Comparison of ENCODE assay signal across 9 cellular contexts in the genomic region with DNA sequence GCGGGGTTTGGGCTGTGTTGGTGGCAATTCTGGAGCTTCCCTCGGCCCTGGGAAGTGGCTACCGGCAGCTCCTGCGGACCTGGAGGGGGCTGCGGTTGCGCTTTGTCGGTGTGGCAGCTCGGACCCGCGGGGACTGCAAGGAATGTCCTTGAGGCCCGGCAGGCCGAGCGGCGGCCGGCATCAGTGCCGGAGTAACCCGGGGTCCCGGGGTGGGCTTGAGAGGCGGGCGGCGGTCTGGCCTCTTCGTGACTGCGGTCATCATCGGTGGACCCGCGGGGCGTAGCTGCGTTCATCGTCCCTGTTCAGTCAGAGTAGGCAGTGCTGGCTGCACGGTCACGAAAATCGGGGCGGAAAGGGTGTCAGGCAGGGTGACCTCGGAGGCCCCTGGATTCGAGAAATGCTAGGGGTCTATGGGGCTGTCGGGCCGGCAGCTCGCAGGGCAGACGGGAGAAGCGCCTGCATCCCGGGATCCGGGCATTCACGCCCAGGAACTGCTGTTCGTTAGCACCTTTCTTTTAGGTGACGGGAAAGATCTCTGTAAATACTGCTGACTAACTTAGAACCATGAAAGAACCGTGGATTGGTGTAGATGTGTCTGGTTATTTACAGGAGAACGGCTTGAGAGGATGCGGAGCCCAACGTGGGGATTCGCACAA. TPM values are rescaled to one million over a fixed set of nuclear protein-coding genes. Genes with fewer than 3 reads are reported as not detected.
DNase-seq lines count a peak whose midpoint lies in the region; ATAC-seq, FAIRE-seq and TF ChIP-seq lines count a peak whose summit lies in the region.
"Had no signal": no experiment of that assay in that cellular context is flagged by ENCODE, and none has a peak within 500 bp of the region (broad histone marks: within the 10 kb centered on the region; RNA-seq: fewer than 3 reads in every experiment).

No MANE protein-coding gene starts in this region.

- CTCF ChIA-PET in activated CD4-positive, alpha-beta memory T cell treated with anti-CD3 and anti-CD28 coated beads for 36 hours (lab: Charles Lee) = interaction anchor here (0.7 to 2.0 kb wide), 14 partner anchors 14 to 412 kb away, joined by 3 to 31 read pairs (median 4); partner anchors contain the start of genes ANKRD31, CERT1, GCNT4 and POC5

- no peak for TF ChIP-seq CTCF in fibroblast of mammary gland (conservative IDR thresholded peaks at IDR 0.05; ENCODE audit: control insufficient read depth, insufficient read depth, low read depth, low read length)

- H3K27me3 Mint-ChIP-seq in activated CD4-positive, alpha-beta memory T cell treated with anti-CD3 and anti-CD28 coated beads for 36 hours = no peaks in the 10 kb centered on the region
- H3K27me3 Mint-ChIP-seq: activated naive CD8-positive, alpha-beta T cell had no signal

- peaks cover 14% of the 10 kb centered on the region for H3K36me3 Mint-ChIP-seq in activated CD4-positive, alpha-beta memory T cell treated with anti-CD3 and anti-CD28 coated beads for 36 hours

- H3K4me3 Mint-ChIP-seq in activated CD4-positive, alpha-beta memory T cell treated with anti-CD3 and anti-CD28 coated beads for 36 hours = no peak overlapping the region
- H3K4me3 Mint-ChIP-seq: activated naive CD8-positive, alpha-beta T cell had no signal

- H3K4me3 ChIP-seq in fibroblast of mammary gland (ENCODE audit: control insufficient read depth, low read depth, low read length) = peak overlapping the region; percentile 89

- intact Hi-C loops in activated CD4-positive, alpha-beta memory T cell treated with anti-CD3 and anti-CD28 coated beads for 36 hours (cut with micrococcal nuclease) = loop anchor here (1.0 to 5.0 kb wide), 6 partner anchors 14 to 570 kb away; partner anchors contain the start of genes CERT1, GFM2, NSA2 and POLK

- POLR2A ChIA-PET in activated CD4-positive, alpha-beta memory T cell treated with anti-CD3 and anti-CD28 coated beads for 36 hours (lab: Charles Lee) = interaction anchor here (0.7 to 2.0 kb wide), 11 partner anchors 13 to 402 kb away, joined by 3 to 24 read pairs (median 4); partner anchors contain the start of genes ANKRD31, CERT1, GCNT4 and POC5

- H3K4me1 Mint-ChIP-seq in activated CD4-positive, alpha-beta memory T cell treated with anti-CD3 and anti-CD28 coated beads for 36 hours (ENCODE audit: low read depth) = peaks cover 39% of the 10 kb centered on the region

- no peaks in the 10 kb centered on the region for H3K9me3 Mint-ChIP-seq in activated CD4-positive, alpha-beta memory T cell treated with anti-CD3 and anti-CD28 coated beads for 36 hours

- DNase-seq in NCI-H146 (lab: John Stamatoyannopoulos, UW) (peak; percentile 32), NCI-H146 treated with DMSO at 0.1 percent for 48 hours (lab: John Stamatoyannopoulos, UW; ENCODE audit: unreplicated experiment) (no peak), fibroblast of mammary gland (ENCODE audit: low read depth) (peak; percentile 23), nucleus accumbens (lab: John Stamatoyannopoulos, UW) (peak in 32 of 56 donors; percentile 21 to 71 (median 50)), urothelium cell line (ENCODE audit: low spot score) (peak; percentile 10), kidney glomerular epithelial cell (lab: John Stamatoyannopoulos, UW) (no peak)
- DNase-seq in activated CD4-positive, alpha-beta memory T cell treated with anti-CD3 and anti-CD28 coated beads for 36 hours = peak; percentile 52

- ATAC-seq in HG03442 (IDR thresholded peaks at IDR 0.05; ENCODE audit: unreplicated experiment) = peak; percentile 0

- H3K27ac Mint-ChIP-seq in activated CD4-positive, alpha-beta memory T cell treated with anti-CD3 and anti-CD28 coated beads for 36 hours = no peak overlapping the region
- H3K27ac Mint-ChIP-seq: activated naive CD8-positive, alpha-beta T cell had no signal

- no peak for FAIRE-seq in urothelium cell line (lab: Jason Lieb, UNC)

RNA-seq across cellular contexts. Expression of gene HMGCR, which starts 0.5 kb away (rescaled TPM):
- total RNA-seq in activated CD4-positive, alpha-beta memory T cell treated with anti-CD3 and anti-CD28 coated beads for 36 hours = 10 to 100 TPM; 57.7 to 68.6 TPM

Comparison
In these comparisons a context has a peak if more than half of its experiments do, and no peak if none do; other contexts are left out.
1. DNase-seq: peak in NCI-H146 (single experiment), activated CD4-positive, alpha-beta memory T cell treated with anti-CD3 and anti-CD28 coated beads for 36 hours (single experiment), fibroblast of mammary gland (single experiment), nucleus accumbens (32 of 56) and urothelium cell line (single experiment); none in NCI-H146 treated with DMSO at 0.1 percent for 48 hours (single experiment) and kidney glomerular epithelial cell (single experiment).